18 cellular contexts compared by ENCODE assay signal in genomic region chrX:69231903-69232302, GRCh38.
DNase-seq lines count a peak whose midpoint lies in the region; FAIRE-seq and TF ChIP-seq lines count a peak whose summit lies in the region.
"Had no signal": no experiment of that assay in that cellular context is flagged by ENCODE, and none has a peak within 500 bp of the region (broad histone marks: within the 10 kb centered on the region; RNA-seq: fewer than 3 reads in every experiment).

No MANE protein-coding gene starts in this region.

- in situ Hi-C loops in GM13976 (cut with MboI; ENCODE audit: low sequenced_read_pairs, unreplicated experiment): no loop called here

- H3K4me3 ChIP-seq in bronchial epithelial cell (ENCODE audit: low read depth, low read length): no peak overlapping the region
- H3K4me3 ChIP-seq: PC-9, SJCRH30 had no signal

- H3K36me3 ChIP-seq in bronchial epithelial cell (ENCODE audit: control insufficient read depth, insufficient read depth, low read length): no peaks in the 10 kb centered on the region
- H3K36me3 ChIP-seq: SJCRH30 had no signal

- peak; percentile 9 for DNase-seq in ELF-1 (ENCODE audit: low read depth, low spot score)
- DNase-seq in NCI-H226: peak; percentile 29
- peak; percentile 66 for DNase-seq in bronchial epithelial cell (ENCODE audit: low read depth)
- DNase-seq in mesenteric fat pad (ENCODE audit: low spot score): peak; percentile 30
- no peak for DNase-seq in GM13976 (ENCODE audit: low spot score)
- DNase-seq in activated effector memory CD4-positive, alpha-beta T cell treated with anti-CD3 and anti-CD28 coated beads, Interleukin-2, amount 50 U/mL, for 16 hours: no peak
- DNase-seq in amniotic stem cell (lab: John Stamatoyannopoulos, UW): no peak
- DNase-seq: ACHN, AML-193, HFFc6, KG1, NCI-H187 treated with DMSO at 0.1 percent for 48 hours, NCI-H2227 treated with DMSO at 0.1 percent for 48 hours, NCI-H524 treated with DMSO at 0.1 percent for 48 hours, PC-9, SJCRH30 had no signal

- no peaks in the 10 kb centered on the region for H3K27me3 ChIP-seq in bronchial epithelial cell (ENCODE audit: control insufficient read depth, insufficient read depth, low read length)
- H3K27me3 ChIP-seq: SJCRH30 had no signal

- TF ChIP-seq CTCF in bronchial epithelial cell (IDR thresholded peaks at IDR 0.05; ENCODE audit: insufficient read depth, low read length, severe bottlenecking) (no peak), GM13976 (IDR thresholded peaks at IDR 0.05; ENCODE audit: borderline replicate concordance, control extremely low read depth, extremely low read depth, insufficient read depth, missing control alignments) (no peak)

- FAIRE-seq in bronchial epithelial cell (lab: Jason Lieb, UNC): no peak
- FAIRE-seq: GM12892, H54 had no signal

Comparison
In these comparisons a context has a peak if more than half of its experiments do, and no peak if none do; other contexts are left out.
1. DNase-seq: peak in ELF-1 (single experiment), NCI-H226 (single experiment), bronchial epithelial cell (single experiment) and mesenteric fat pad (single experiment); none in GM13976 (single experiment), activated effector memory CD4-positive, alpha-beta T cell treated with anti-CD3 and anti-CD28 coated beads, Interleukin-2, amount 50 U/mL, for 16 hours (single experiment) and amniotic stem cell (single experiment).